In genomic region chr15:31197497-31198414, GRCh38 we compare ENCODE assay signal across 8 cellular contexts.
DNase-seq lines count a peak whose midpoint lies in the region; ATAC-seq and TF ChIP-seq lines count a peak whose summit lies in the region.

No MANE protein-coding gene starts in this region.

- H3K4me1 ChIP-seq in A673 (ENCODE audit: insufficient read depth, low read length, poor library complexity, severe bottlenecking): no peaks in the 10 kb centered on the region
- no peaks in the 10 kb centered on the region for H3K4me1 ChIP-seq in SK-N-SH (ENCODE audit: control insufficient read depth in 1 of 2, insufficient read depth in 2 of 2, low read depth in 1 of 2, low read length in 1 of 2)
- no peaks in the 10 kb centered on the region for H3K4me1 ChIP-seq in mesenchymal stem cell (ENCODE audit: control insufficient read depth, insufficient read depth, low read depth, low read length)

- no peaks in the 10 kb centered on the region for H4K20me1 ChIP-seq in SK-N-SH (ENCODE audit: insufficient read depth)

- DNase-seq in A673 (ENCODE audit: low spot score): peak; percentile 50
- peak; percentile 60 for DNase-seq in SK-N-SH
- DNase-seq in central memory CD4-positive, alpha-beta T cell: peak; percentile 30
- DNase-seq in mesenchymal stem cell: peak; percentile 11
- no peak for DNase-seq in AML-193 (lab: John Stamatoyannopoulos, UW)

- CTCF ChIA-PET in A673 (lab: Charles Lee): interaction anchor here (0.5 kb wide), 1 partner anchor 66 kb away, joined by 4 read pairs; no protein-coding TSS in a partner anchor
- CTCF ChIA-PET in SK-N-SH (lab: Yijun Ruan, JAX): interaction anchor here (0.8 to 1.9 kb wide), 4 partner anchors 9 to 291 kb away, joined by 4 to 8 read pairs (median 6); no protein-coding TSS in a partner anchor

- H3K79me1 ChIP-seq in mesenchymal stem cell (replicated peaks; ENCODE audit: low read length, poor library complexity, severe bottlenecking): no peaks in the 10 kb centered on the region

- H3K4ac ChIP-seq in mesenchymal stem cell (ENCODE audit: low read depth in 1 of 2, low read length in 2 of 2): no peak overlapping the region

- no peak overlapping the region for H3K4me2 ChIP-seq in SK-N-SH
- H3K4me2 ChIP-seq in mesenchymal stem cell (ENCODE audit: low read length, poor library complexity, severe bottlenecking): no peak overlapping the region

- no peak overlapping the region for H4K8ac ChIP-seq in mesenchymal stem cell (ENCODE audit: low read length)

- H3K27ac ChIP-seq in A673 (ENCODE audit: low read depth, low read length, poor library complexity, severe bottlenecking) (no peak overlapping the region), SK-N-SH (ENCODE audit: low read depth in 2 of 2, low read length in 1 of 2) (no peak overlapping the region), mesenchymal stem cell (ENCODE audit: low read length, poor library complexity, severe bottlenecking) (no peak overlapping the region)

- no peak overlapping the region for H3K4me3 ChIP-seq in A673 (ENCODE audit: low read depth, low read length, poor library complexity, severe bottlenecking)
- H3K4me3 ChIP-seq in SK-N-SH (ENCODE audit: low read depth in 2 of 2, low read length in 1 of 2): no peak overlapping the region
- H3K4me3 ChIP-seq in mesenchymal stem cell (ENCODE audit: insufficient read depth in 1 of 2, low read depth in 1 of 2, low read length in 2 of 2): no peak overlapping the region

- H3K9me3 ChIP-seq in A673 (ENCODE audit: low read depth, low read length, poor library complexity, severe bottlenecking) (no peaks in the 10 kb centered on the region), SK-N-SH (no peaks in the 10 kb centered on the region), mesenchymal stem cell (ENCODE audit: control insufficient read depth, low read length) (no peaks in the 10 kb centered on the region)

- no peak for TF ChIP-seq EP300 in SK-N-SH (IDR thresholded peaks at IDR 0.05; ENCODE audit: borderline replicate concordance in 1 of 2, low read depth in 1 of 2, low read length in 1 of 2)

- H2BK5ac ChIP-seq in mesenchymal stem cell (ENCODE audit: low read depth, low read length, poor library complexity, severe bottlenecking): no peak overlapping the region

- H2BK120ac ChIP-seq in mesenchymal stem cell (ENCODE audit: low read depth, low read length): no peak overlapping the region

- no peaks in the 10 kb centered on the region for H3K79me2 ChIP-seq in SK-N-SH (ENCODE audit: insufficient read depth)

- TF ChIP-seq CTCF in A673 (conservative IDR thresholded peaks at IDR 0.05; ENCODE audit: low read depth, low read length) (peak; percentile 80), SK-N-SH (IDR thresholded peaks at IDR 0.05) (peak; percentile 65)

- no peak overlapping the region for H2BK15ac ChIP-seq in mesenchymal stem cell (ENCODE audit: low read depth, poor library complexity, severe bottlenecking)

- H3K9ac ChIP-seq in SK-N-SH (no peak overlapping the region), mesenchymal stem cell (ENCODE audit: low read length) (no peak overlapping the region)

- no peak overlapping the region for H2AFZ ChIP-seq in SK-N-SH (ENCODE audit: low read depth)
- H2AFZ ChIP-seq in mesenchymal stem cell (ENCODE audit: low read depth, low read length): no peak overlapping the region

- H3F3A ChIP-seq in SK-N-SH (replicated peaks; ENCODE audit: insufficient read depth): no peaks in the 10 kb centered on the region

- H3K36me3 ChIP-seq in A673 (ENCODE audit: insufficient read depth, low read length, poor library complexity, severe bottlenecking) (no peaks in the 10 kb centered on the region), SK-N-SH (replicated peaks in 1 of 2; ENCODE audit: control insufficient read depth in 1 of 2, insufficient read depth in 2 of 2, low read length in 1 of 2) (no peaks in the 10 kb centered on the region), mesenchymal stem cell (ENCODE audit: control insufficient read depth in 1 of 2, insufficient read depth in 2 of 2, low read depth in 1 of 2, low read length in 2 of 2) (no peaks in the 10 kb centered on the region)

- H3K14ac ChIP-seq in mesenchymal stem cell (ENCODE audit: low read length in 2 of 2): no peak overlapping the region

- ATAC-seq in GM18907 (IDR thresholded peaks at IDR 0.05; ENCODE audit: unreplicated experiment) (peak; percentile 66), GM19397 (IDR thresholded peaks at IDR 0.05; ENCODE audit: unreplicated experiment) (no peak), GM21619 (IDR thresholded peaks at IDR 0.05; ENCODE audit: unreplicated experiment) (no peak)

- no peaks in the 10 kb centered on the region for H3K27me3 ChIP-seq in A673 (replicated peaks; ENCODE audit: insufficient read depth, low read depth, low read length, poor library complexity)
- H3K27me3 ChIP-seq in SK-N-SH (ENCODE audit: insufficient read depth): no peaks in the 10 kb centered on the region; the same call in 1 of the 2 replicates
- H3K27me3 ChIP-seq in mesenchymal stem cell (ENCODE audit: control insufficient read depth in 1 of 2, insufficient read depth in 1 of 2, low read length in 2 of 2): peaks cover 23 to 24% of the 10 kb centered on the region in 2 experiments

- peak; percentile 47 for TF ChIP-seq RAD21 in SK-N-SH (IDR thresholded peaks at IDR 0.05; ENCODE audit: low read length)

- POLR2A ChIA-PET in A673 (lab: Charles Lee; ENCODE audit: low non-redundant PET): no interaction called here
- POLR2A ChIA-PET in SK-N-SH (lab: Yijun Ruan, JAX): no interaction called here

- no peak overlapping the region for H2AK5ac ChIP-seq in mesenchymal stem cell (ENCODE audit: low read length, severe bottlenecking)

- no peak overlapping the region for H3K18ac ChIP-seq in mesenchymal stem cell (ENCODE audit: low read depth in 1 of 2, low read length in 2 of 2)

- WGBS in SK-N-SH (ENCODE audit: low lambda C conversion rate): 23% methylated on average over 14 of the region's 15 CpGs
- WGBS in mesenchymal stem cell: 48% methylated on average over 13 of the region's 15 CpGs

- no peak overlapping the region for H2BK12ac ChIP-seq in mesenchymal stem cell (ENCODE audit: low read length in 2 of 2)

- no TSS peak for BruUV-seq in A673 (replicated peaks; lab: Mats Ljungman, UMichigan)

- no peak overlapping the region for H4K91ac ChIP-seq in mesenchymal stem cell (ENCODE audit: low read length)

- intact Hi-C loops in A673 (cut with micrococcal nuclease; ENCODE audit: unreplicated experiment): no loop called here

- no peaks in the 10 kb centered on the region for H3K9me2 ChIP-seq in SK-N-SH

- H3K23ac ChIP-seq in mesenchymal stem cell (ENCODE audit: low read length in 2 of 2): no peak overlapping the region

TF ChIP-seq in SK-N-SH, 30 proteins besides CTCF, POLR2A, EP300 and RAD21:
- TF ChIP-seq, protein P1, sequence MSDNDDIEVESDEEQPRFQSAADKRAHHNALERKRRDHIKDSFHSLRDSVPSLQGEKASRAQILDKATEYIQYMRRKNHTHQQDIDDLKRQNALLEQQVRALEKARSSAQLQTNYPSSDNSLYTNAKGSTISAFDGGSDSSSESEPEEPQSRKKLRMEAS (IDR thresholded peaks at IDR 0.05; ENCODE audit: low read depth): no peak
- TF ChIP-seq SMC3 (IDR thresholded peaks at IDR 0.05; ENCODE audit: low read depth, low read length): peak; percentile 45; the same call in 1 of the 2 replicates

Comparison
In these comparisons a context has a peak if more than half of its experiments do, and no peak if none do; other contexts are left out.
1. DNase-seq: peak in A673 (single experiment), SK-N-SH (single experiment), central memory CD4-positive, alpha-beta T cell (single experiment) and mesenchymal stem cell (single experiment); none in AML-193 (0 of 2).